Comparison of ENCODE assay signal across 18 cellular contexts in genomic region chr2:2904721-2905340, GRCh38.
"Had no signal": no experiment of that assay in that cellular context is flagged by ENCODE, and none has a peak within 500 bp of the region (broad histone marks: within the 10 kb centered on the region; RNA-seq: fewer than 3 reads in every experiment).

No MANE protein-coding gene starts in this region.

- H3K27ac ChIP-seq: HL-60, KMS-11, SJCRH30, SK-N-MC had no signal

- H3K4me3 ChIP-seq: K562, SJCRH30, SK-N-MC had no signal

- H3K9me3 ChIP-seq: SJCRH30 had no signal

- DNase-seq: Kasumi-1, MM.1S, NCI-H1092 treated with DMSO at 0.1 percent for 48 hours, NCI-H1436, NCI-H187, NCI-H2029, NCI-H2081 treated with DMSO at 0.1 percent for 48 hours, NCI-H2227 treated with DMSO at 0.1 percent for 48 hours, NCI-H524 treated with DMSO at 0.1 percent for 48 hours, NCI-H69, NCI-H774, SHP77 treated with DMSO at 0.1 percent for 48 hours, SJCRH30 had no signal

- ATAC-seq: K562, Right ventricle myocardium inferior had no signal

- H3K27me3 ChIP-seq: SJCRH30 had no signal

- H3K36me3 ChIP-seq: SJCRH30 had no signal

- H3K4me1 ChIP-seq: SJCRH30 had no signal
